ENCODE assay signal across 9 cellular contexts in the genomic region with DNA sequence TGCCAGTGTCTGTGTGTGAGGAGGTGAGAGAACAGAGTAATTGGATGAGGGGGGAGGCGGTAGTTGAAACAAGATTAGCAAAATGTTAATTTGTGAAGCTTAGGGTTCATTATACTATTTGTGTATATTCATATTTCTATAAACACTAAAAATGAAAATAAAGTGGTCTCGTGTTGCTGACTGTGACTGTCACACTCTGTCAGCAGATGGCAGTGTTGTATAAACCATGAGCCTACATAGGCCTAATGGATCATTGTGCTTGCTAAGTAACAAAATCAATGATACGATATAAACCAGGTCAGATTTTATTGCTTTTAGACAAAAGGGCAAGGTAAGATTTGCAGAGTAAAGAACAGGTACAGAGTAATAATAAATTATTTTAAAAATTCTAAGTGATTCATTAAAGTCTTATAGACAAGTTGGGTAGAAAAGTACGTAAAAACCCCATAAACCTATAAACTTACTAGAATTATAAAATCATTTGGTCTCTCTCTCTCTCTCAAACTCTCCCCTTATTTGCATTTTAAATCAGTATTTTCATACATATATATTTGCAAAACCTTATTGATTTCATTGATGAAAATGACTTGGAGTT.
DNase-seq lines count a peak whose midpoint lies in the region; ATAC-seq and TF ChIP-seq lines count a peak whose summit lies in the region.
"Had no signal": no experiment of that assay in that cellular context is flagged by ENCODE, and none has a peak within 500 bp of the region (broad histone marks: within the 10 kb centered on the region; RNA-seq: fewer than 3 reads in every experiment).

No MANE protein-coding gene starts in this region.

- CTCF ChIA-PET in Caco-2 (lab: Charles Lee): no interaction called here

- TF ChIP-seq POLR2A in Peyer's patch (IDR thresholded peaks at IDR 0.05): no peak

- no peak overlapping the region for H3K27ac Mint-ChIP-seq in Caco-2 (ENCODE audit: unreplicated experiment)

- BruUV-seq in Caco-2 (replicated peaks; lab: Mats Ljungman, UMichigan): no TSS peak

- POLR2A ChIA-PET in Caco-2 (lab: Charles Lee): no interaction called here

- H3K4me3 ChIP-seq in Caco-2 (ENCODE audit: low read depth, low read length): no peak overlapping the region
- no peak overlapping the region for H3K4me3 ChIP-seq in HL-60 (replicated peaks; ENCODE audit: insufficient read depth, low read length)
- peak overlapping the region in 1 of 4 donors; percentile 27 for H3K4me3 ChIP-seq in Peyer's patch
- H3K4me3 ChIP-seq in right cardiac atrium (ENCODE audit: low read length): peak overlapping the region; percentile 4
- H3K4me3 ChIP-seq: skin epidermis had no signal

- no peaks in the 10 kb centered on the region for H3K36me3 ChIP-seq in Caco-2 (ENCODE audit: control insufficient read depth, insufficient read depth, low read length)
- no peaks in the 10 kb centered on the region for H3K36me3 ChIP-seq in Peyer's patch

- no peaks in the 10 kb centered on the region for H3K9me3 ChIP-seq in Caco-2
- H3K9me3 ChIP-seq in Peyer's patch: no peaks in the 10 kb centered on the region
- H3K9me3 ChIP-seq in right cardiac atrium (ENCODE audit: control insufficient read depth, low read length): no peaks in the 10 kb centered on the region

- H3K9me3 Mint-ChIP-seq in Caco-2 (ENCODE audit: unreplicated experiment): no peaks in the 10 kb centered on the region

- no peaks in the 10 kb centered on the region for H3K36me3 Mint-ChIP-seq in Caco-2 (ENCODE audit: insufficient read depth, unreplicated experiment)

- no peak overlapping the region for H3K4me3 Mint-ChIP-seq in Caco-2 (ENCODE audit: unreplicated experiment)

- no peak overlapping the region for H3K27ac ChIP-seq in HL-60 (replicated peaks)
- no peak overlapping the region for H3K27ac ChIP-seq in Peyer's patch
- no peak overlapping the region for H3K27ac ChIP-seq in right cardiac atrium (ENCODE audit: low read length)
- H3K27ac ChIP-seq: skin epidermis had no signal

- TF ChIP-seq CTCF in Caco-2 (IDR thresholded peaks at IDR 0.05; ENCODE audit: insufficient read depth in 1 of 2, low read depth in 1 of 2, low read length in 1 of 2, severe bottlenecking in 1 of 2, unreplicated experiment in 1 of 2) (peak; percentile 78 to 85), HL-60 (IDR thresholded peaks at IDR 0.05; ENCODE audit: insufficient read depth, low read length) (peak; percentile 61), Peyer's patch (IDR thresholded peaks at IDR 0.05) (peak; percentile 34 to 83 (median 64))

- DNase-seq in Caco-2 (peak in 1 of 2 experiments; percentile 58), HL-60 (ENCODE audit: low read depth in 1 of 2, low spot score in 1 of 2) (peak; percentile 14 to 51), Peyer's patch (peak in 1 of 3 donors; percentile 76), amniotic stem cell (lab: John Stamatoyannopoulos, UW) (peak; percentile 13), right cardiac atrium (no peak), smooth muscle cell of the brain vasculature (ENCODE audit: low read depth, low spot score) (peak; percentile 36)
- DNase-seq in activated effector memory CD4-positive, alpha-beta T cell treated with Interleukin-2 at 50 U/mL for 16 hours: no peak

- intact Hi-C loops in Caco-2 (cut with micrococcal nuclease; ENCODE audit: unreplicated experiment) (loop anchor here (1.0 to 2.0 kb wide), 3 partner anchors 41 to 133 kb away; no protein-coding TSS in a partner anchor), right cardiac atrium (cut with DNase I) (loop anchor here in 1 of 4 donors (10.0 kb wide), 1 partner anchor 281 kb away; no protein-coding TSS in a partner anchor)

- H3K4me1 ChIP-seq in Caco-2 (no peaks in the 10 kb centered on the region), Peyer's patch (no peaks in the 10 kb centered on the region), right cardiac atrium (ENCODE audit: control insufficient read depth, insufficient read depth, low read length) (no peaks in the 10 kb centered on the region)

- ATAC-seq in right cardiac atrium: peak; percentile 68 to 72
- ATAC-seq in HG03039 (IDR thresholded peaks at IDR 0.05; ENCODE audit: unreplicated experiment): no peak

- H3K4me1 Mint-ChIP-seq in Caco-2 (ENCODE audit: low read depth, unreplicated experiment): no peaks in the 10 kb centered on the region

- WGBS in right cardiac atrium: 26% methylated on average over 4 of the region's 4 CpGs

- peaks cover 17% of the 10 kb centered on the region for H3K27me3 Mint-ChIP-seq in Caco-2 (ENCODE audit: insufficient read depth, unreplicated experiment)

- H3K27me3 ChIP-seq in Caco-2 (replicated peaks; ENCODE audit: control insufficient read depth, insufficient read depth, low read length) (no peaks in the 10 kb centered on the region; the same call in 1 of the 2 replicates), HL-60 (ENCODE audit: insufficient read depth, poor library complexity, severe bottlenecking) (no peaks in the 10 kb centered on the region), Peyer's patch (no peaks in the 10 kb centered on the region), right cardiac atrium (ENCODE audit: control insufficient read depth, insufficient read depth) (no peaks in the 10 kb centered on the region)

Comparison
In these comparisons a context has a peak if more than half of its experiments do, and no peak if none do; other contexts are left out.
1. DNase-seq: peak in HL-60 (2 of 2), amniotic stem cell (single experiment) and smooth muscle cell of the brain vasculature (single experiment); none in right cardiac atrium (0 of 3) and activated effector memory CD4-positive, alpha-beta T cell treated with Interleukin-2 at 50 U/mL for 16 hours (single experiment).
2. Peak in every context shown above with its lines, with median percentiles within 50 percentile points of each other: CTCF ChIP-seq.